12 cellular contexts compared by ENCODE assay signal in the genomic region with DNA sequence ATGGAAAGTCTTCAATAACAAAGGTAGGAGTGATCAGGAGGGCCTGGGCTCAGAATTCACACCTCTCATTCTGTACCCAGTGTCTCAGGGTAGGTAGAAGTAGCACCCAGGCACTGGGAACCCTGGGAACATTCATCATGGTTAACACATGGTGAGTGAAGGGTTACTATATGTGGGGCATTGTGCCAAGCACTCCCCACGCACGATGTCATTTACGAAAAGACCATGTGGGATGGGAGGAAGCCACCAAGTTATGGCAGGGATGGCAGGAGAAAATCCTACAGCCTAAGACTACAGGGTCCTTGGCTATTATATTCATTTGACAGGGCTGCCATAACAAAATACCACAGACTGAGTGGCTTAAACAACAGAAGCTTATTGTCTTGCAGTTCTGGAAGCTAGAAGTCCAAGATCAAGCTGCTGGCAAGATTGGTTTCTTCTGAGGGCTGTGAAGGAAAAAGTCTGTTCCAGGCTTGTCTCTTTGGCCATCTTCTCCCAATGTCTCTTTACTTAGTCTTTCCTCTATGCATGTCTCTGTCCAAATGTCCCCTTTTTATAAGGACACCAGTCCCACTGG. TPM values are rescaled to one million over a fixed set of nuclear protein-coding genes. Genes with fewer than 3 reads are reported as not detected.
DNase-seq lines count a peak whose midpoint lies in the region; ATAC-seq, FAIRE-seq and TF ChIP-seq lines count a peak whose summit lies in the region.
"Had no signal": no experiment of that assay in that cellular context is flagged by ENCODE, and none has a peak within 500 bp of the region (broad histone marks: within the 10 kb centered on the region; RNA-seq: fewer than 3 reads in every experiment).

No MANE protein-coding gene starts in this region.

- H3K36me3 Mint-ChIP-seq in central memory CD8-positive, alpha-beta T cell (ENCODE audit: insufficient read depth): peaks cover 7% of the 10 kb centered on the region
- no peaks in the 10 kb centered on the region for H3K36me3 Mint-ChIP-seq in nephron (ENCODE audit: low read depth)
- H3K36me3 Mint-ChIP-seq: CD14-positive monocyte had no signal

- H3K9me3 ChIP-seq in cardiac muscle cell (ENCODE audit: low read depth): no peaks in the 10 kb centered on the region

- no peak for FAIRE-seq in frontal cortex (lab: Jason Lieb, UNC)

- peak overlapping the region; percentile 24 for H3K27ac ChIP-seq in cardiac muscle cell
- H3K27ac ChIP-seq in urinary bladder (ENCODE audit: low read depth): peak overlapping the region; percentile 28
- H3K27ac ChIP-seq: SK-N-MC had no signal

- H3K4me1 ChIP-seq in cardiac muscle cell (ENCODE audit: low read depth) (peaks cover 31% of the 10 kb centered on the region), urinary bladder (ENCODE audit: insufficient read depth) (peaks cover 5% of the 10 kb centered on the region)

- H3K4me1 Mint-ChIP-seq in central memory CD8-positive, alpha-beta T cell: peaks cover 71% of the 10 kb centered on the region
- peaks cover 70% of the 10 kb centered on the region for H3K4me1 Mint-ChIP-seq in nephron

- H3K4me3 ChIP-seq in cardiac muscle cell (no peak overlapping the region), urinary bladder (ENCODE audit: low read depth, low read length) (no peak overlapping the region)
- H3K4me3 ChIP-seq: SK-N-MC had no signal

- peak overlapping the region; percentile 38 for H3K4me3 Mint-ChIP-seq in central memory CD8-positive, alpha-beta T cell
- H3K4me3 Mint-ChIP-seq in nephron: peak overlapping the region; percentile 8 to 51 (median 32)
- H3K4me3 Mint-ChIP-seq: CD14-positive monocyte had no signal

- ATAC-seq in left cardiac atrium (no peak), HG03565 (IDR thresholded peaks at IDR 0.05; ENCODE audit: unreplicated experiment) (no peak)
- ATAC-seq in central memory CD8-positive, alpha-beta T cell (replicated peaks; ENCODE audit: extremely low read depth, poor library complexity, severe bottlenecking): no peak

- intact Hi-C loops in left cardiac atrium (cut with DNase I): no loop called here

- peak overlapping the region; percentile 44 for H3K27ac Mint-ChIP-seq in central memory CD8-positive, alpha-beta T cell (ENCODE audit: low read depth)
- peak overlapping the region; percentile 98 to 99 (median 98) for H3K27ac Mint-ChIP-seq in nephron

- H3K27me3 ChIP-seq in cardiac muscle cell: no peaks in the 10 kb centered on the region

- H3K36me3 ChIP-seq in cardiac muscle cell: no peaks in the 10 kb centered on the region
- H3K36me3 ChIP-seq in urinary bladder (ENCODE audit: insufficient read depth): no peaks in the 10 kb centered on the region

- 10% methylated on average over 3 of the region's 3 CpGs for WGBS in urinary bladder

- no peaks in the 10 kb centered on the region for H3K27me3 Mint-ChIP-seq in central memory CD8-positive, alpha-beta T cell
- peaks cover 10% of the 10 kb centered on the region for H3K27me3 Mint-ChIP-seq in nephron (ENCODE audit: low read depth)

- H3K9me3 Mint-ChIP-seq in central memory CD8-positive, alpha-beta T cell: no peaks in the 10 kb centered on the region
- no peaks in the 10 kb centered on the region for H3K9me3 Mint-ChIP-seq in nephron

- DNase-seq in cardiac muscle cell (ENCODE audit: low read depth in 1 of 2, low spot score in 1 of 2): peak in 1 of 2 donors; percentile 50
- no peak for DNase-seq in left cardiac atrium
- no peak for DNase-seq in central memory CD8-positive, alpha-beta T cell (ENCODE audit: low spot score in 2 of 2)
- DNase-seq in frontal cortex (ENCODE audit: low spot score in 2 of 2): no peak
- no peak for DNase-seq in dedifferentiated amniotic fluid mesenchymal stem cell (ENCODE audit: extremely low spot score)
- DNase-seq: NCI-H187; stimulated activated CD4-positive, alpha-beta T cell treated with anti-CD3 and anti-CD28 coated beads, Interleukin-2, amount 100 ng/mL, for 48 hours had no signal

- TF ChIP-seq CTCF in cardiac muscle cell (IDR thresholded peaks at IDR 0.05; ENCODE audit: low read depth, low read length) (no peak), nephron (IDR thresholded peaks at IDR 0.05; ENCODE audit: unreplicated experiment in 3 of 3) (no peak)

RNA-seq across cellular contexts. Expression of a gene that starts 27.7 kb away (rescaled TPM):
- total RNA-seq in cardiac muscle cell (213 and 227 TPM in 2 replicates), left cardiac atrium (100 to 1,000 TPM in 1 of 2 donors, 10 to 100 TPM in 1; 88.8 to 112 TPM), urinary bladder (137 TPM), frontal cortex (26.5 TPM)
- polyA plus RNA-seq in cardiac muscle cell (210 and 276 TPM in 2 replicates), urinary bladder (277 TPM)

RNA-seq across cellular contexts. Expression of a gene that starts 30.0 kb away (rescaled TPM):
- total RNA-seq in cardiac muscle cell (41.3 and 47.9 TPM in 2 replicates), left cardiac atrium (10 to 100 TPM; 25.2 to 28.1 TPM), urinary bladder (33.5 TPM), frontal cortex (25.7 TPM)
- polyA plus RNA-seq in cardiac muscle cell (58.4 and 61.0 TPM in 2 replicates), urinary bladder (29.7 TPM)

RNA-seq across cellular contexts. Expression of a gene that starts 30.2 kb away (rescaled TPM):
- total RNA-seq in cardiac muscle cell (92.2 and 103 TPM in 2 replicates), left cardiac atrium (100 to 1,000 TPM; 155 to 168 TPM), urinary bladder (82.4 TPM), frontal cortex (26.1 TPM)
- polyA plus RNA-seq in cardiac muscle cell (242 and 283 TPM in 2 replicates), urinary bladder (157 TPM)
